ENCODE assay signal across 12 cellular contexts in the genomic region with DNA sequence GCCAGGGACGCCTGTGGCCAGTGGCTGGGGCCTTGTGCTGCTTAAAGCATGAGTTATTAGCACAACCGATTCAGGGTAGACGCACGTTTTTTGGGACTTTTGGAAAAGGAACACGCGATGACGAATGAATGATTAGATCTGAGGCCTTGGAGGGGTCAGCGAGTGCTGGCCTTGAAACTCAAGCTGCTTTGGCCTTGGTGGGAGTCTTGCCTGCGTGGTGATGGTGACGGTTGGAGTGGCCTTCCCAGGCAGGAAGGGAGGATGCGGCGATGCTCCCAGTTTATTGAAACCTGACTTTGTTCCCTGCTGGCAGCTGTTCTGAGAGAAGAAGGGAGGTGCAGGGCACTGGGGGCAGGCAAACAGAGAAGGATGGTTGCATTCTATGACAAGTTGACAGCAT.
"Had no signal": no experiment of that assay in that cellular context is flagged by ENCODE, and none has a peak within 500 bp of the region (broad histone marks: within the 10 kb centered on the region; RNA-seq: fewer than 3 reads in every experiment).

No MANE protein-coding gene starts in this region.

- H3K4me3 ChIP-seq: ascending aorta had no signal

- H3K4me3 Mint-ChIP-seq: activated CD4-positive, alpha-beta T cell treated with anti-CD3 and anti-CD28 coated beads, Interleukin-2, amount 10 ng/mL, durations not matched to agents 24 days and 14 days; activated naive CD8-positive, alpha-beta T cell treated with anti-CD3 and anti-CD28 coated beads, Interleukin-2, amount 50 U/mL, for 24 hours; stimulated activated naive CD8-positive, alpha-beta T cell treated with anti-CD3 and anti-CD28 coated beads, Interleukin-15, Interleukin-2, amounts not matched to agents 100 ng/mL and 50 ng/mL, for 24 hours had no signal

- DNase-seq: activated CD4-positive, alpha-beta T cell treated with anti-CD3 and anti-CD28 coated beads, Interleukin-2, amount 10 ng/mL, durations not matched to agents 24 days and 14 days; activated CD4-positive, CD25-positive, alpha-beta regulatory T cell; activated CD8-positive, alpha-beta memory T cell treated with anti-CD3 and anti-CD28 coated beads for 24 hours; activated naive CD4-positive, alpha-beta T cell treated with Interleukin-2 at 50 U/mL for 16 hours; activated naive CD8-positive, alpha-beta T cell treated with anti-CD3 and anti-CD28 coated beads, Interleukin-2, amount 50 U/mL, for 24 hours; hypothalamus; mesendoderm; T-helper 2 cell had no signal

- H3K4me1 ChIP-seq: ascending aorta had no signal

- H3K27ac ChIP-seq: ascending aorta had no signal

- ATAC-seq: activated naive CD8-positive, alpha-beta T cell treated with anti-CD3 and anti-CD28 coated beads, Interleukin-2, amount 50 U/mL, for 24 hours; sciatic nerve had no signal

- H3K9me3 Mint-ChIP-seq: activated CD4-positive, alpha-beta T cell treated with anti-CD3 and anti-CD28 coated beads, Interleukin-2, amount 10 ng/mL, durations not matched to agents 24 days and 14 days; activated naive CD8-positive, alpha-beta T cell treated with anti-CD3 and anti-CD28 coated beads, Interleukin-2, amount 50 U/mL, for 24 hours; stimulated activated naive CD8-positive, alpha-beta T cell treated with anti-CD3 and anti-CD28 coated beads, Interleukin-15, Interleukin-2, amounts not matched to agents 100 ng/mL and 50 ng/mL, for 24 hours had no signal

- FAIRE-seq: bronchial epithelial cell had no signal

- H3K27ac Mint-ChIP-seq: activated CD4-positive, alpha-beta T cell treated with anti-CD3 and anti-CD28 coated beads, Interleukin-2, amount 10 ng/mL, durations not matched to agents 24 days and 14 days; activated naive CD8-positive, alpha-beta T cell treated with anti-CD3 and anti-CD28 coated beads, Interleukin-2, amount 50 U/mL, for 24 hours; stimulated activated naive CD8-positive, alpha-beta T cell treated with anti-CD3 and anti-CD28 coated beads, Interleukin-15, Interleukin-2, amounts not matched to agents 100 ng/mL and 50 ng/mL, for 24 hours had no signal

- H3K4me1 Mint-ChIP-seq: activated CD4-positive, alpha-beta T cell treated with anti-CD3 and anti-CD28 coated beads, Interleukin-2, amount 10 ng/mL, durations not matched to agents 24 days and 14 days; activated naive CD8-positive, alpha-beta T cell treated with anti-CD3 and anti-CD28 coated beads, Interleukin-2, amount 50 U/mL, for 24 hours had no signal

- H3K36me3 ChIP-seq: ascending aorta had no signal

- H3K27me3 ChIP-seq: ascending aorta had no signal

- H3K9me3 ChIP-seq: ascending aorta had no signal
